34 cellular contexts compared by ENCODE assay signal in genomic region chr15:85860394-85861161, GRCh38.
"Had no signal": no experiment of that assay in that cellular context is flagged by ENCODE, and none has a peak within 500 bp of the region (broad histone marks: within the 10 kb centered on the region; RNA-seq: fewer than 3 reads in every experiment).

No MANE protein-coding gene starts in this region.

- H3K9me3 ChIP-seq: adrenal gland, ascending aorta, breast epithelium, colonic mucosa, gastrocnemius medialis had no signal

- ATAC-seq: activated CD4-positive, alpha-beta T cell treated with anti-CD3 and anti-CD28 coated beads for 36 hours; activated CD8-positive, alpha-beta memory T cell treated with anti-CD3 and anti-CD28 coated beads, Interleukin-2, amount 10 ng/mL, durations not matched to agents 7 days and 5 days; activated CD8-positive, alpha-beta T cell treated with anti-CD3 and anti-CD28 coated beads, Interleukin-2, amount 10 ng/mL, durations not matched to agents 7 days and 5 days; activated naive CD8-positive, alpha-beta T cell treated with anti-CD3 and anti-CD28 coated beads, Interleukin-2, amount 50 U/mL, for 24 hours; esophagus mucosa; foreskin keratinocyte; gastrocnemius medialis; T-helper 17 cell had no signal

- H3K27me3 ChIP-seq: ascending aorta, colonic mucosa, gastrocnemius medialis had no signal

- H3K36me3 Mint-ChIP-seq: activated CD4-positive, alpha-beta memory T cell treated with anti-CD3 and anti-CD28 coated beads for 36 hours; activated CD8-positive, alpha-beta memory T cell treated with anti-CD3 and anti-CD28 coated beads, Interleukin-2, amount 10 ng/mL, durations not matched to agents 7 days and 5 days; activated naive CD4-positive, alpha-beta T cell treated with anti-CD3 and anti-CD28 coated beads, Interleukin-2, amount 50 U/mL, for 24 hours; activated naive CD8-positive, alpha-beta T cell treated with anti-CD3 and anti-CD28 coated beads for 36 hours; brain had no signal

- H3K36me3 ChIP-seq: adrenal gland, ascending aorta, breast epithelium, cardiac muscle cell, colonic mucosa, gastrocnemius medialis had no signal

- DNase-seq: activated CD4-positive, alpha-beta memory T cell treated with anti-CD3 and anti-CD28 coated beads for 36 hours; activated CD4-positive, alpha-beta T cell treated with anti-CD3 and anti-CD28 coated beads for 36 hours; activated CD4-positive, alpha-beta T cell treated with anti-CD3 and anti-CD28 coated beads, Interleukin-2, amount 10 ng/mL, durations not matched to agents 24 days and 14 days; activated CD4-positive, CD25-positive, alpha-beta regulatory T cell; activated CD4-positive, CD25-positive, alpha-beta regulatory T cell treated with anti-CD3 and anti-CD28 coated beads, Interleukin-2, amount 50 U/mL, for 72 hours; activated CD8-positive, alpha-beta memory T cell treated with anti-CD3 and anti-CD28 coated beads, Interleukin-2, amount 10 ng/mL, durations not matched to agents 7 days and 5 days; activated CD8-positive, alpha-beta memory T cell treated with anti-CD3 and anti-CD28 coated beads, Interleukin-2, amount 50 U/mL, for 4 hours; activated CD8-positive, alpha-beta T cell treated with anti-CD3 and anti-CD28 coated beads, Interleukin-2, amount 10 ng/mL, durations not matched to agents 7 days and 5 days; activated effector memory CD4-positive, alpha-beta T cell treated with anti-CD3 and anti-CD28 coated beads, Interleukin-2, amount 50 U/mL, for 16 hours; activated naive CD4-positive, alpha-beta T cell treated with anti-CD3 and anti-CD28 coated beads for 36 hours; activated naive CD8-positive, alpha-beta T cell treated with anti-CD3 and anti-CD28 coated beads for 36 hours; activated naive CD8-positive, alpha-beta T cell treated with anti-CD3 and anti-CD28 coated beads, Interleukin-2, amount 50 U/mL, for 24 hours; activated T-cell treated with anti-CD3 and anti-CD28 coated beads, Interleukin-2, amount 50 U/mL, for 1 hour; activated T-cell treated with anti-CD3 and anti-CD28 coated beads, Interleukin-2, amount 50 U/mL, for 48 hours; amygdala; central memory CD4-positive, alpha-beta T cell; cerebellar nuclear complex; colonic mucosa; effector CD8-positive, alpha-beta T cell; foreskin keratinocyte; gastrocnemius medialis; T-helper 1 cell; T-helper 17 cell; T1000 had no signal

- H3K27ac Mint-ChIP-seq: activated CD4-positive, alpha-beta memory T cell treated with anti-CD3 and anti-CD28 coated beads for 36 hours; activated CD4-positive, alpha-beta T cell treated with anti-CD3 and anti-CD28 coated beads for 36 hours; activated CD4-positive, alpha-beta T cell treated with anti-CD3 and anti-CD28 coated beads, Interleukin-2, amount 10 ng/mL, durations not matched to agents 24 days and 14 days; activated CD8-positive, alpha-beta memory T cell treated with anti-CD3 and anti-CD28 coated beads, Interleukin-2, amount 10 ng/mL, durations not matched to agents 7 days and 5 days; activated CD8-positive, alpha-beta T cell treated with anti-CD3 and anti-CD28 coated beads, Interleukin-2, amount 10 ng/mL, durations not matched to agents 7 days and 5 days; activated naive CD4-positive, alpha-beta T cell treated with anti-CD3 and anti-CD28 coated beads for 36 hours; activated naive CD4-positive, alpha-beta T cell treated with anti-CD3 and anti-CD28 coated beads, Interleukin-2, amount 50 U/mL, for 24 hours; activated naive CD8-positive, alpha-beta T cell treated with anti-CD3 and anti-CD28 coated beads for 36 hours; activated naive CD8-positive, alpha-beta T cell treated with anti-CD3 and anti-CD28 coated beads, Interleukin-2, amount 50 U/mL, for 24 hours; activated T-helper 1 cell treated with anti-CD3 and anti-CD28 coated beads, Interleukin-12 subunit alpha, Interleukin-12 subunit beta, Interleukin-2, Interleukin-4 antibody, amounts not matched to agents 30 ng/mL and 10 ng/mL and 1 ng/mL, durations not matched to agents 14 hours and 24 hours and 36 hours; activated T-helper 2 cell treated with anti-CD3 and anti-CD28 coated beads, Interferon-gamma antibody, Interleukin-2, Interleukin-4, amounts not matched to agents 10 μg/mL and 5 μg/mL and 100 μg/mL, durations not matched to agents 14 hours and 24 hours and 36 hours; brain; T-helper 17 cell; T-helper 2 cell treated with Interferon-gamma antibody and Interleukin-4, amounts not matched to agents 5 μg/mL and 100 μg/mL, for 36 hours had no signal

- H3K4me1 Mint-ChIP-seq: activated naive CD8-positive, alpha-beta T cell treated with anti-CD3 and anti-CD28 coated beads, Interleukin-2, amount 50 U/mL, for 24 hours had no signal

- H3K4me3 Mint-ChIP-seq: activated CD4-positive, alpha-beta memory T cell treated with anti-CD3 and anti-CD28 coated beads for 36 hours; activated CD4-positive, alpha-beta T cell treated with anti-CD3 and anti-CD28 coated beads for 36 hours; activated CD4-positive, alpha-beta T cell treated with anti-CD3 and anti-CD28 coated beads, Interleukin-2, amount 10 ng/mL, durations not matched to agents 24 days and 14 days; activated CD8-positive, alpha-beta memory T cell treated with anti-CD3 and anti-CD28 coated beads, Interleukin-2, amount 10 ng/mL, durations not matched to agents 7 days and 5 days; activated CD8-positive, alpha-beta T cell treated with anti-CD3 and anti-CD28 coated beads, Interleukin-2, amount 10 ng/mL, durations not matched to agents 7 days and 5 days; activated naive CD4-positive, alpha-beta T cell treated with anti-CD3 and anti-CD28 coated beads for 36 hours; activated naive CD4-positive, alpha-beta T cell treated with anti-CD3 and anti-CD28 coated beads, Interleukin-2, amount 50 U/mL, for 24 hours; activated naive CD8-positive, alpha-beta T cell treated with anti-CD3 and anti-CD28 coated beads for 36 hours; activated naive CD8-positive, alpha-beta T cell treated with anti-CD3 and anti-CD28 coated beads, Interleukin-2, amount 50 U/mL, for 24 hours; activated T-helper 1 cell treated with anti-CD3 and anti-CD28 coated beads, Interleukin-12 subunit alpha, Interleukin-12 subunit beta, Interleukin-2, Interleukin-4 antibody, amounts not matched to agents 30 ng/mL and 10 ng/mL and 1 ng/mL, durations not matched to agents 14 hours and 24 hours and 36 hours; brain; T-helper 17 cell; T-helper 2 cell treated with Interferon-gamma antibody and Interleukin-4, amounts not matched to agents 5 μg/mL and 100 μg/mL, for 36 hours had no signal

- H3K27ac ChIP-seq: adrenal gland, ascending aorta, breast epithelium, cardiac muscle cell, colonic mucosa, foreskin keratinocyte, gastrocnemius medialis had no signal

- H3K4me1 ChIP-seq: adrenal gland, ascending aorta, breast epithelium, colonic mucosa, foreskin keratinocyte had no signal

- H3K9me3 Mint-ChIP-seq: activated CD4-positive, alpha-beta memory T cell treated with anti-CD3 and anti-CD28 coated beads for 36 hours; activated CD4-positive, alpha-beta T cell treated with anti-CD3 and anti-CD28 coated beads, Interleukin-2, amount 10 ng/mL, durations not matched to agents 24 days and 14 days; activated naive CD4-positive, alpha-beta T cell treated with anti-CD3 and anti-CD28 coated beads for 36 hours; activated naive CD4-positive, alpha-beta T cell treated with anti-CD3 and anti-CD28 coated beads, Interleukin-2, amount 50 U/mL, for 24 hours; activated naive CD8-positive, alpha-beta T cell treated with anti-CD3 and anti-CD28 coated beads for 36 hours; activated naive CD8-positive, alpha-beta T cell treated with anti-CD3 and anti-CD28 coated beads, Interleukin-2, amount 50 U/mL, for 24 hours; activated T-helper 1 cell treated with anti-CD3 and anti-CD28 coated beads, Interleukin-12 subunit alpha, Interleukin-12 subunit beta, Interleukin-2, Interleukin-4 antibody, amounts not matched to agents 30 ng/mL and 10 ng/mL and 1 ng/mL, durations not matched to agents 14 hours and 24 hours and 36 hours; activated T-helper 2 cell treated with anti-CD3 and anti-CD28 coated beads, Interferon-gamma antibody, Interleukin-2, Interleukin-4, amounts not matched to agents 10 μg/mL and 5 μg/mL and 100 μg/mL, durations not matched to agents 14 hours and 24 hours and 36 hours; brain; T-helper 2 cell treated with Interferon-gamma antibody and Interleukin-4, amounts not matched to agents 5 μg/mL and 100 μg/mL, for 36 hours had no signal

- H3K4me3 ChIP-seq: adrenal gland, ascending aorta, breast epithelium, cardiac muscle cell, colonic mucosa, gastrocnemius medialis had no signal
